ENCODE assay signal across 9 cellular contexts in the genomic region with DNA sequence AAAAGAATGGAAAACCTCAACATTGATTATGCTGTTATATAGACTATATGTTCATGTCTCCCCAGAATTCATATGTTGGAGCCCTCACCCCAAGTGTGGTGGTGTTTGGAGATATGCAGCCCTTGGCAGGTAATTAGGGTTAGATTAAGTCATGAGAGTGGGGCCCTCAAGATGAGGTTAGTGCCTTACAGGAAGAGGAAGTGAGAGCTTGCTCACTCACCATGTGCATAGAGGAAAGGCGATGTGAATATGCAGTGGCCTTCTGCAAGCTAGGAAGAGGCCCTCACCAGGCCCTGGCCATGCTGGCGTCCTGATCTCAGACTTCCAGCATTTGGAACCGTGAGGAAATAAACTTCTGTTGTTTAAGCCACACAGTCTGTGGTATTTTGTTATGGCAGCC. TPM values are rescaled to one million over a fixed set of nuclear protein-coding genes. Genes with fewer than 3 reads are reported as not detected.
DNase-seq lines count a peak whose midpoint lies in the region; ATAC-seq and TF ChIP-seq lines count a peak whose summit lies in the region.
"Had no signal": no experiment of that assay in that cellular context is flagged by ENCODE, and none has a peak within 500 bp of the region (broad histone marks: within the 10 kb centered on the region; RNA-seq: fewer than 3 reads in every experiment).

No MANE protein-coding gene starts in this region.

- H3K27ac Mint-ChIP-seq in activated CD4-positive, alpha-beta memory T cell treated with anti-CD3 and anti-CD28 coated beads for 36 hours = peak overlapping the region; percentile 46

- no peak overlapping the region for H3K4me3 Mint-ChIP-seq in activated CD4-positive, alpha-beta memory T cell treated with anti-CD3 and anti-CD28 coated beads for 36 hours

- POLR2A ChIA-PET in GM10248 (lab: Yijun Ruan, JAX) = interaction anchor here (0.6 kb wide), 1 partner anchor 12 kb away, joined by 4 read pairs; no protein-coding TSS in a partner anchor
- POLR2A ChIA-PET in activated CD4-positive, alpha-beta memory T cell treated with anti-CD3 and anti-CD28 coated beads for 36 hours (lab: Charles Lee) = interaction anchor here (0.5 kb wide), 1 partner anchor 63 kb away, joined by 4 read pairs; no protein-coding TSS in a partner anchor

- 83 to 92% methylated on average over 3 of the region's 3 CpGs for WGBS in aorta, 2 donors

- CTCF ChIA-PET in GM10248 (lab: Yijun Ruan, JAX) = interaction anchor here (1.0 to 1.5 kb wide), 2 partner anchors 17 to 49 kb away, joined by 3 to 4 read pairs; a partner anchor contains a TSS
- CTCF ChIA-PET in activated CD4-positive, alpha-beta memory T cell treated with anti-CD3 and anti-CD28 coated beads for 36 hours (lab: Charles Lee) = no interaction called here

- no peaks in the 10 kb centered on the region for H3K9me3 ChIP-seq in aorta (ENCODE audit: control insufficient read depth, low read length)

- peaks cover 6% of the 10 kb centered on the region for H3K9me3 Mint-ChIP-seq in activated CD4-positive, alpha-beta memory T cell treated with anti-CD3 and anti-CD28 coated beads for 36 hours

- no peaks in the 10 kb centered on the region for H3K4me1 ChIP-seq in aorta (ENCODE audit: control insufficient read depth in 1 of 2, insufficient read depth in 2 of 2, low read length in 2 of 2)

- DNase-seq in GM10248 (ENCODE audit: extremely low spot score) (peak; percentile 16), NCI-H446 treated with DMSO at 0.1 percent for 48 hours (lab: John Stamatoyannopoulos, UW) (no peak), foreskin melanocyte (no peak), aorta (no peak)
- no peak for DNase-seq in activated CD4-positive, alpha-beta memory T cell treated with anti-CD3 and anti-CD28 coated beads for 36 hours
- no peak for DNase-seq in activated CD4-positive, alpha-beta T cell treated with anti-CD3 and anti-CD28 coated beads, Interleukin-2, amount 50 U/mL, for 48 hours

- H3K36me3 Mint-ChIP-seq in activated CD4-positive, alpha-beta memory T cell treated with anti-CD3 and anti-CD28 coated beads for 36 hours = peaks cover 69% of the 10 kb centered on the region

- H3K4me3 ChIP-seq in aorta (ENCODE audit: low read length in 2 of 2) = no peak overlapping the region
- H3K4me3 ChIP-seq: smooth muscle cell had no signal

- H3K4me1 Mint-ChIP-seq in activated CD4-positive, alpha-beta memory T cell treated with anti-CD3 and anti-CD28 coated beads for 36 hours (ENCODE audit: low read depth) = peaks cover 35% of the 10 kb centered on the region

- peak; percentile 83 for ATAC-seq in GM19467 (IDR thresholded peaks at IDR 0.05; ENCODE audit: unreplicated experiment)
- peak; percentile 68 for ATAC-seq in HG03175 (IDR thresholded peaks at IDR 0.05; ENCODE audit: unreplicated experiment)
- no peak for ATAC-seq in aorta (ENCODE audit: low FRiP score)

- TF ChIP-seq CTCF in GM10248 (IDR thresholded peaks at IDR 0.05; ENCODE audit: control extremely low read depth, extremely low read depth, low read depth, missing control alignments) = no peak

- intact Hi-C loops in activated CD4-positive, alpha-beta memory T cell treated with anti-CD3 and anti-CD28 coated beads for 36 hours (cut with micrococcal nuclease) = no loop called here
- intact Hi-C loops in aorta (cut with DNase I) = no loop called here

- H3K27me3 Mint-ChIP-seq in activated CD4-positive, alpha-beta memory T cell treated with anti-CD3 and anti-CD28 coated beads for 36 hours = no peaks in the 10 kb centered on the region

- H3K36me3 ChIP-seq in aorta (ENCODE audit: control insufficient read depth in 1 of 2, insufficient read depth in 2 of 2, low read length in 1 of 2) = peaks cover 2 to 3% of the 10 kb centered on the region in 2 donors

- H3K27me3 ChIP-seq in aorta (ENCODE audit: control insufficient read depth in 1 of 2, insufficient read depth in 2 of 2, low read length in 1 of 2) = no peaks in the 10 kb centered on the region

- no peak overlapping the region for H3K27ac ChIP-seq in aorta (ENCODE audit: low read depth in 1 of 2, low read length in 2 of 2)

RNA-seq across cellular contexts. Expression of a gene that starts 14.8 kb away (rescaled TPM):
- 10 to 100 TPM; 20.8 to 21.5 TPM for total RNA-seq in activated CD4-positive, alpha-beta memory T cell treated with anti-CD3 and anti-CD28 coated beads for 36 hours
- 10 to 100 TPM; 28.9 to 31.6 TPM for total RNA-seq in aorta
- polyA plus RNA-seq in aorta = 10 to 100 TPM; 10.2 to 10.8 TPM

RNA-seq across cellular contexts. Expression of a gene that starts 48.8 kb away (rescaled TPM):
- total RNA-seq in activated CD4-positive, alpha-beta memory T cell treated with anti-CD3 and anti-CD28 coated beads for 36 hours = 1 to 10 TPM; 7.4 to 8.8 TPM
- total RNA-seq in aorta = 10 to 100 TPM; 23.0 to 23.2 TPM
- 10 to 100 TPM; 13.1 to 16.5 TPM for polyA plus RNA-seq in aorta
